Comparison of ENCODE assay signal across 15 cellular contexts in the genomic region with DNA sequence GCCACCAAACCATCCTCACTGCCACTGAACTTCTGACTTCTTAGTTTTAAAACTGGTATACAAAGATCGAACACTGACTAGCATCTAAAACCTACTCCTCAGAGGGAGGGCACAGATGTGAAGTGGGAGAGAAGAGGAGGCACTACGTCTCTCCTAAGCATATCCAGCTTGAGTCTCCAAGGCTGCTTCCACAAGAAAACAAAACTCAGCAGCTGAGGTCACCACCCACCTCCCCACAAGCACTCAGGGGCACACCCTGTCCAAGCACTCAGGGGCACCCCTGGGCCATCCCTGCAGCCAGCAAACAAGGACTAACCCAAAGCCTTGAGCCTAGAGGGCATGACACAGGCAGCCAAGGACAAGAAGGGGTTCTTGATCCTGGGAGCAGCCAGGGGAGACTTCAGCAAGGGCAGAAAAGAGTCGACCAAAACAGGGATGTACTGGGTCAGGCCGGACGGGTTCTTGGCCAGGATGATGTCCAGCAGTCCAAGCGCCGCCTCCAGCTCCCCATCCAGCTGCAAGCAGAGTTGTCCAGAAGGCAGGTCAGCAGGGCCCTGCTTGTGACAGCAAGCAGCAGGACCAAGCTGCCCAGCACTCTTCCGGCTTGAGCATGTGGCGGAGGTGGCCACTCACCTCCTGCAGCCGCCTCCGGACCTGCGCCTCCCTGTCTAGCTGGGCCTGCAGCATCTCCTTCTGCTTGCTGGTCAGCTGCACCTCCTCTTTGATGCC.
"Had no signal": no experiment of that assay in that cellular context is flagged by ENCODE, and none has a peak within 500 bp of the region (broad histone marks: within the 10 kb centered on the region; RNA-seq: fewer than 3 reads in every experiment).

No MANE protein-coding gene starts in this region.

- H3K4me1 ChIP-seq: left lung, psoas muscle, tibial artery, vagina had no signal

- H3K4me3 ChIP-seq: left lung, psoas muscle, tibial artery, vagina had no signal

- H3K27ac ChIP-seq: brain microvascular endothelial cell, left lung, psoas muscle, tibial artery, vagina had no signal

- ATAC-seq: left lung; SK-N-SH treated with all-trans-retinoic acid at 6 μM for 48 hours; stimulated activated naive B cell treated with anti-CD40 and anti-IgM and Interleukin-4, amounts not matched to agents 10 μg/mL and 1 μg/mL and 100 μg/mL, for 72 hours had no signal

- DNase-seq: activated CD4-positive, CD25-positive, alpha-beta regulatory T cell treated with anti-CD3 and anti-CD28 coated beads, Interleukin-2, amount 50 U/mL, for 72 hours; activated gamma-delta T cell treated with Interleukin-2 at 50 U/mL for 16 hours; activated naive CD8-positive, alpha-beta T cell treated with anti-CD3 and anti-CD28 coated beads, Interleukin-2, amount 10 ng/mL, durations not matched to agents 7 days and 5 days; brain microvascular endothelial cell; cerebellar nuclear complex; effector CD8-positive, alpha-beta T cell; foreskin melanocyte; left lung; psoas muscle; stimulated activated naive B cell treated with anti-CD40 and anti-IgM and Interleukin-4, amounts not matched to agents 10 μg/mL and 1 μg/mL and 100 μg/mL, for 72 hours; T-helper 1 cell; tibial artery had no signal

- FAIRE-seq: islet of Langerhans had no signal

- H3K9me3 ChIP-seq: left lung, psoas muscle, tibial artery, vagina had no signal

- H3K27me3 ChIP-seq: brain microvascular endothelial cell, left lung, tibial artery, vagina had no signal
